ENCODE assay signal across 8 cellular contexts in the genomic region with DNA sequence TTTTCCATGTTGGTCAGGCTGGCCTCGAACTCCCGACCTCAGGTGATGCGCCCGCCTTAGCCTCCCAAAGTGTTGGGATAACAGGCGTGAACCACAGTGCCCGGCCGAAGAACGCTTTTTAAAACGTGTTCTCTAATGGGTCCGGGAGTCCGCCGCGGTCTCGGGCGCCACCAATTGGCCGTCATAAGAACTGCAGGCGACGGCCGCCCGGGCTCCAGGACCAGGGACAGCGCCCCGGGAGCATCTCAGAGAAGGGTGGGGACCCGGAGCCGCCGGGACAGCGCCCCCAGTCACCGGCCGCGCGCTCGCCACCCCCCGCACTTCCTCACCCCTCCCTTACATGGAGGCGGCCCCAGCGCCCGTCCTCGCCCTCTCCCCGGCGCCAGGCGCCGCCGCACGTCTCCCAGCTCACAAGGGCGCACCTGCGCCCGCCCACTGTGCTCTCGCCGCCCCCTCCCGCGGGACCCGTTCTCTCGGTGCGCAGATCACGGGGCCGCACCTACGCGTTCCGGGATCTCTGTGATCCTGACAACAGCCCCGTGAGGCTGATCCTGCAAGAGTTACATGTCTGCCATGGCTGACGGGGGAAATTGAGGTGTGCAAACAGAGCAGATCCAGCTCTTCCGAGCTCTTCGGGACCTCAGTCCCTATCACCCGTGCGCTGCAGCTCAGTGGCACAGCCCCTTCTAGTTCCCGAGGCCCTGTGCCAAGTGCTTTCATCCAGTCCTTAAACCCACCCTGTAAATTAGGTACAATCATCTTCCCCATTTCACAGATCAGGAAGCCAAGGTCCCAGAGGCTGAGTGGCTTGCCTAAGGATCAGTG. TPM values are rescaled to one million over a fixed set of nuclear protein-coding genes. Genes with fewer than 3 reads are reported as not detected.
DNase-seq lines count a peak whose midpoint lies in the region; ATAC-seq and TF ChIP-seq lines count a peak whose summit lies in the region.

No MANE protein-coding gene starts in this region.

- H3K9me3 Mint-ChIP-seq in activated CD8-positive, alpha-beta T cell treated with anti-CD3 and anti-CD28 coated beads, Interleukin-2, amount 10 ng/mL, durations not matched to agents 7 days and 5 days (ENCODE audit: insufficient read depth), result no peaks in the 10 kb centered on the region

- peaks cover 9% of the 10 kb centered on the region for H3K27me3 Mint-ChIP-seq in activated CD8-positive, alpha-beta T cell treated with anti-CD3 and anti-CD28 coated beads, Interleukin-2, amount 10 ng/mL, durations not matched to agents 7 days and 5 days (ENCODE audit: low read depth)

- POLR2A ChIA-PET in activated CD8-positive, alpha-beta T cell treated with anti-CD3 and anti-CD28 coated beads, Interleukin-2, amount 10 ng/mL, durations not matched to agents 7 days and 5 days (lab: Charles Lee), result no interaction called here

- H3K27ac ChIP-seq in C4-2B, result no peak overlapping the region

- no peaks in the 10 kb centered on the region for H3K36me3 Mint-ChIP-seq in activated CD8-positive, alpha-beta T cell treated with anti-CD3 and anti-CD28 coated beads, Interleukin-2, amount 10 ng/mL, durations not matched to agents 7 days and 5 days (ENCODE audit: low read depth)

- peak; percentile 43 for DNase-seq in NCI-H748 treated with DMSO at 0.1 percent for 48 hours (lab: John Stamatoyannopoulos, UW)
- peak; percentile 87 for DNase-seq in activated CD8-positive, alpha-beta T cell treated with anti-CD3 and anti-CD28 coated beads, Interleukin-2, amount 10 ng/mL, durations not matched to agents 7 days and 5 days
- peak; percentile 69 for DNase-seq in effector CD8-positive, alpha-beta T cell (lab: John Stamatoyannopoulos, UW)
- DNase-seq in medulla oblongata (ENCODE audit: extremely low spot score), result peak; percentile 76
- peak; percentile 70 for DNase-seq in stimulated activated CD8-positive, alpha-beta memory T cell treated with anti-CD3 and anti-CD28 coated beads, Interleukin-15, amount 100 ng/mL, for 24 hours (ENCODE audit: low read depth)

- H3K4me1 Mint-ChIP-seq in activated CD8-positive, alpha-beta T cell treated with anti-CD3 and anti-CD28 coated beads, Interleukin-2, amount 10 ng/mL, durations not matched to agents 7 days and 5 days (ENCODE audit: low read depth), result peaks cover 10% of the 10 kb centered on the region

- no peak overlapping the region for H3K27ac Mint-ChIP-seq in activated CD8-positive, alpha-beta T cell treated with anti-CD3 and anti-CD28 coated beads, Interleukin-2, amount 10 ng/mL, durations not matched to agents 7 days and 5 days

- H3K4me3 Mint-ChIP-seq in activated CD8-positive, alpha-beta T cell treated with anti-CD3 and anti-CD28 coated beads, Interleukin-2, amount 10 ng/mL, durations not matched to agents 7 days and 5 days, result peak overlapping the region; percentile 60

- peak; percentile 88 for TF ChIP-seq CTCF in C4-2B (conservative IDR thresholded peaks at IDR 0.05)

- CTCF ChIA-PET in activated CD8-positive, alpha-beta T cell treated with anti-CD3 and anti-CD28 coated beads, Interleukin-2, amount 10 ng/mL, durations not matched to agents 7 days and 5 days (lab: Charles Lee), result interaction anchor here (0.7 to 1.1 kb wide), 3 partner anchors 61 to 365 kb away, joined by 3 to 4 read pairs (median 3); no protein-coding TSS in a partner anchor

- ATAC-seq in HG02763 (IDR thresholded peaks at IDR 0.05; ENCODE audit: unreplicated experiment) (peak; percentile 40), GM18858 (IDR thresholded peaks at IDR 0.05; ENCODE audit: unreplicated experiment) (no peak)
- peak; percentile 95 for ATAC-seq in activated CD8-positive, alpha-beta T cell treated with anti-CD3 and anti-CD28 coated beads, Interleukin-2, amount 10 ng/mL, durations not matched to agents 7 days and 5 days

RNA-seq across cellular contexts. Expression of a gene that starts 9.8 kb away (rescaled TPM):
- total RNA-seq in activated CD8-positive, alpha-beta T cell treated with anti-CD3 and anti-CD28 coated beads, Interleukin-2, amount 10 ng/mL, durations not matched to agents 7 days and 5 days, result under 1 TPM in 1 of 2 experiments, not detected in 1; 0.13 TPM
